10 cellular contexts compared by ENCODE assay signal in the genomic region with DNA sequence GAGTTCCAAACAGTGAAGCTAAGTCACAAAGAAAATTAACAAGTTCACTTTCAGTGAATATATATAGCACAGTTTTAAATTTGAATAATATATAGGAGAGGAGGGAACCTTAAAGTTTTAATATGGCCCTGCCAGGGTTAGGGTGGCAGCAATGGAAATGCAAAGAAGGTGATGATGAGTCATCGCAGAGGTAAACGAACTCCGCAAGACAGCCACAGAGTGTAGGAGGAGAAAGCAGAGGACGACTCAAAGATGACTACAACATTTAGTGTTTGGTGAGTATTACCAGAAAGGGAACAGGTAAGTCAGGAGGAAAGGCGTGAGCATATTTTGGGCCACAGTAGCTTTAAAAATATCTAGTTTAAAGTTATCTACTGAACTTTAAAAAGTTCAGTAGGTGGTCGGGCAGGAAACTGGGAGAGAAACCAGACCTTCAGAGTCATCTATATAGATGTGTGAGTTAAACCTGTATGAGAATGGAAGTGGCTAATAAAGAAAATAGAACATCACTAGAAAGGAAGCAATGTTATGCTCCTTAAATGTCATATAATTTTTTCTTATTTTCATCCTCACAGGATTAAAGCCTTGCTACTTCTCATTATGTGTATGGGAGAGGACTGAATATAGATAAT.
DNase-seq lines count a peak whose midpoint lies in the region; ATAC-seq, FAIRE-seq and TF ChIP-seq lines count a peak whose summit lies in the region.
"Had no signal": no experiment of that assay in that cellular context is flagged by ENCODE, and none has a peak within 500 bp of the region (broad histone marks: within the 10 kb centered on the region; RNA-seq: fewer than 3 reads in every experiment).

No MANE protein-coding gene starts in this region.

- no peak for TF ChIP-seq CTCF in HepG2 (CRISPR knock-in tag; IDR thresholded peaks at IDR 0.05)
- TF ChIP-seq CTCF in right lobe of liver (IDR thresholded peaks at IDR 0.05), result no peak
- no peak for TF ChIP-seq CTCF in foreskin fibroblast (IDR thresholded peaks at IDR 0.05; ENCODE audit: low read depth, low read length)
- no peak for TF ChIP-seq CTCF in sigmoid colon (IDR thresholded peaks at IDR 0.05)

- peak overlapping the region in 1 of 2 donors; percentile 63 for H3K27ac Mint-ChIP-seq in stimulated activated naive CD8-positive, alpha-beta T cell treated with anti-CD3 and anti-CD28 coated beads, Interleukin-15, amount 100 ng/mL, for 72 hours

- no peak for TF ChIP-seq POLR2A in HepG2 (IDR thresholded peaks at IDR 0.05; ENCODE audit: insufficient read depth in 1 of 2, low read depth in 2 of 2, low read length in 2 of 2)
- TF ChIP-seq POLR2A in right lobe of liver (IDR thresholded peaks at IDR 0.05), result no peak
- no peak for TF ChIP-seq POLR2A in sigmoid colon (IDR thresholded peaks at IDR 0.05)

- H4K20me1 ChIP-seq in HepG2 (ENCODE audit: insufficient read depth, low read length), result no peaks in the 10 kb centered on the region
- H4K20me1 ChIP-seq: BLaER1 had no signal

- peak overlapping the region in 1 of 2 donors; percentile 23 for H3K4me3 Mint-ChIP-seq in stimulated activated naive CD8-positive, alpha-beta T cell treated with anti-CD3 and anti-CD28 coated beads, Interleukin-15, amount 100 ng/mL, for 72 hours

- in situ Hi-C loops in HepG2 (cut with HindIII; ENCODE audit: extremely low pct_ligation_motif_present, low pct_unique_long_range_greater_than_20kb), result no loop called here

- no peak for FAIRE-seq in HepG2 (lab: Jason Lieb, UNC)

- ATAC-seq in HepG2 (no peak), right lobe of liver (no peak), HG02973 (IDR thresholded peaks at IDR 0.05; ENCODE audit: unreplicated experiment) (peak; percentile 92)
- peak; percentile 87 for ATAC-seq in stimulated activated naive CD8-positive, alpha-beta T cell treated with anti-CD3 and anti-CD28 coated beads, Interleukin-15, amount 100 ng/mL, for 72 hours

- no peaks in the 10 kb centered on the region for H3K27me3 ChIP-seq in HepG2 (ENCODE audit: control insufficient read depth in 1 of 2, insufficient read depth in 2 of 2, low read length in 2 of 2)
- no peaks in the 10 kb centered on the region for H3K27me3 ChIP-seq in right lobe of liver
- no peaks in the 10 kb centered on the region for H3K27me3 ChIP-seq in sigmoid colon
- H3K27me3 ChIP-seq: BLaER1 had no signal

- H3K9me3 ChIP-seq in HepG2 (ENCODE audit: low read length) (no peaks in the 10 kb centered on the region), right lobe of liver (no peaks in the 10 kb centered on the region), sigmoid colon (no peaks in the 10 kb centered on the region)

- 76% methylated on average over 6 of the region's 6 CpGs for WGBS in HepG2 (ENCODE audit: low lambda C conversion rate)
- WGBS in right lobe of liver (ENCODE audit: insufficient coverage, low coverage, low lambda C conversion rate, missing lambda C conversion rate), result 81% methylated on average over 6 of the region's 6 CpGs
- 71% methylated on average over 6 of the region's 6 CpGs for WGBS in sigmoid colon, 2 donors

- no peak overlapping the region for H3K4me2 ChIP-seq in HepG2 (ENCODE audit: low read depth, low read length)
- H3K4me2 ChIP-seq: BLaER1 had no signal

- no TSS peak for BruUV-seq in HepG2 (replicated peaks; lab: Mats Ljungman, UMichigan)

- DNase-seq in HepG2 (ENCODE audit: low spot score) (no peak), right lobe of liver (no peak), foreskin fibroblast (no peak), sigmoid colon (no peak)
- peak; percentile 17 for DNase-seq in activated naive CD4-positive, alpha-beta T cell treated with anti-CD3 and anti-CD28 coated beads, Interleukin-2, amount 50 U/mL, for 16 hours
- DNase-seq in stimulated activated naive CD8-positive, alpha-beta T cell treated with anti-CD3 and anti-CD28 coated beads, Interleukin-15, amount 100 ng/mL, for 72 hours, result peak in 1 of 2 donors; percentile 44
- no peak for DNase-seq in central memory CD4-positive, alpha-beta T cell
- DNase-seq: NCI-H2227 treated with DMSO at 0.1 percent for 48 hours had no signal

- POLR2A ChIA-PET in HepG2 (lab: Yijun Ruan, JAX), result no interaction called here

- peaks cover 22% of the 10 kb centered on the region for H3K4me1 Mint-ChIP-seq in stimulated activated naive CD8-positive, alpha-beta T cell treated with anti-CD3 and anti-CD28 coated beads, Interleukin-15, amount 100 ng/mL, for 72 hours

- no peaks in the 10 kb centered on the region for H3K9me3 Mint-ChIP-seq in stimulated activated naive CD8-positive, alpha-beta T cell treated with anti-CD3 and anti-CD28 coated beads, Interleukin-15, amount 100 ng/mL, for 72 hours

- no peak overlapping the region for H3K9ac ChIP-seq in HepG2 (ENCODE audit: insufficient read depth, low read depth, low read length)
- H3K9ac ChIP-seq: BLaER1 had no signal

- H2AFZ ChIP-seq in HepG2 (ENCODE audit: low read length), result no peak overlapping the region

- CTCF ChIA-PET in HepG2 (lab: Yijun Ruan, JAX; ENCODE audit: low intra/inter-chr PET ratio, low total read pairs), result no interaction called here

- no peaks in the 10 kb centered on the region for H3K79me2 ChIP-seq in HepG2 (ENCODE audit: insufficient read depth, low read length)

- intact Hi-C loops in HepG2 (cut with micrococcal nuclease; ENCODE audit: unreplicated experiment), result no loop called here
- intact Hi-C loops in right lobe of liver (cut with DNase I), result no loop called here
- intact Hi-C loops in sigmoid colon (cut with DNase I), result no loop called here

- H3K27ac ChIP-seq in HepG2 (ENCODE audit: extremely low read length, insufficient read depth, low read length) (no peak overlapping the region), right lobe of liver (no peak overlapping the region), sigmoid colon (no peak overlapping the region)
- H3K27ac ChIP-seq: BLaER1 had no signal

- H3K4me3 ChIP-seq in HepG2 (replicated peaks in 1 of 3; ENCODE audit: insufficient read depth in 1 of 3, low read depth in 2 of 3, low read length in 3 of 3), result no peak overlapping the region
- no peak overlapping the region for H3K4me3 ChIP-seq in right lobe of liver
- H3K4me3 ChIP-seq in foreskin fibroblast (ENCODE audit: low read depth in 1 of 2, low read length in 2 of 2), result no peak overlapping the region
- no peak overlapping the region for H3K4me3 ChIP-seq in sigmoid colon
- H3K4me3 ChIP-seq: BLaER1 had no signal

- H3K4me1 ChIP-seq in HepG2 (ENCODE audit: insufficient read depth, low read length) (no peaks in the 10 kb centered on the region), right lobe of liver (no peaks in the 10 kb centered on the region), sigmoid colon (no peaks in the 10 kb centered on the region)
- H3K4me1 ChIP-seq: BLaER1 had no signal

- H3K36me3 ChIP-seq in HepG2 (replicated peaks in 1 of 2; ENCODE audit: control insufficient read depth in 1 of 2, insufficient read depth in 2 of 2, low read length in 2 of 2) (no peaks in the 10 kb centered on the region), right lobe of liver (no peaks in the 10 kb centered on the region), sigmoid colon (no peaks in the 10 kb centered on the region)

- no peak for TF ChIP-seq RAD21 in HepG2 (CRISPR knock-in tag; IDR thresholded peaks at IDR 0.05)

- no peaks in the 10 kb centered on the region for H3K27me3 Mint-ChIP-seq in stimulated activated naive CD8-positive, alpha-beta T cell treated with anti-CD3 and anti-CD28 coated beads, Interleukin-15, amount 100 ng/mL, for 72 hours

- no peak for TF ChIP-seq EP300 in HepG2 (IDR thresholded peaks at IDR 0.05; ENCODE audit: low read depth in 2 of 2, low read length in 2 of 2)
- TF ChIP-seq EP300 in HepG2 (CRISPR knock-in tag; IDR thresholded peaks at IDR 0.05; ENCODE audit: borderline replicate concordance), result no peak
- no peak for TF ChIP-seq EP300 in sigmoid colon (IDR thresholded peaks at IDR 0.05)

TF ChIP-seq in HepG2, 621 proteins besides CTCF, POLR2A, EP300 and RAD21:
- TF ChIP-seq ZNF143 (CRISPR knock-in tag; IDR thresholded peaks at IDR 0.05) (no peak), BCL3 (CRISPR knock-in tag; IDR thresholded peaks at IDR 0.05) (no peak), FOSL2 (CRISPR knock-in tag; IDR thresholded peaks at IDR 0.05) (peak; percentile 34)
- TF ChIP-seq, protein P1, sequence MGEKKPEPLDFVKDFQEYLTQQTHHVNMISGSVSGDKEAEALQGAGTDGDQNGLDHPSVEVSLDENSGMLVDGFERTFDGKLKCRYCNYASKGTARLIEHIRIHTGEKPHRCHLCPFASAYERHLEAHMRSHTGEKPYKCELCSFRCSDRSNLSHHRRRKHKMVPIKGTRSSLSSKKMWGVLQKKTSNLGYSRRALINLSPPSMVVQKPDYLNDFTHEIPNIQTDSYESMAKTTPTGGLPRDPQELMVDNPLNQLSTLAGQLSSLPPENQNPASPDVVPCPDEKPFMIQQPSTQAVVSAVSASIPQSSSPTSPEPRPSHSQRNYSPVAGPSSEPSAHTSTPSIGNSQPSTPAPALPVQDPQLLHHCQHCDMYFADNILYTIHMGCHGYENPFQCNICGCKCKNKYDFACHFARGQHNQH (CRISPR knock-in tag; IDR thresholded peaks at IDR 0.05), result no peak
TF ChIP-seq in HepG2: peak in this region for 1.

Comparison
In these comparisons a context has a peak if more than half of its experiments do, and no peak if none do; other contexts are left out.
1. ATAC-seq: peak in HG02973 (single experiment) and stimulated activated naive CD8-positive, alpha-beta T cell treated with anti-CD3 and anti-CD28 coated beads, Interleukin-15, amount 100 ng/mL, for 72 hours (single experiment); none in HepG2 (single experiment) and right lobe of liver (0 of 4).